ENCODE assay signal across 9 cellular contexts in the genomic region with DNA sequence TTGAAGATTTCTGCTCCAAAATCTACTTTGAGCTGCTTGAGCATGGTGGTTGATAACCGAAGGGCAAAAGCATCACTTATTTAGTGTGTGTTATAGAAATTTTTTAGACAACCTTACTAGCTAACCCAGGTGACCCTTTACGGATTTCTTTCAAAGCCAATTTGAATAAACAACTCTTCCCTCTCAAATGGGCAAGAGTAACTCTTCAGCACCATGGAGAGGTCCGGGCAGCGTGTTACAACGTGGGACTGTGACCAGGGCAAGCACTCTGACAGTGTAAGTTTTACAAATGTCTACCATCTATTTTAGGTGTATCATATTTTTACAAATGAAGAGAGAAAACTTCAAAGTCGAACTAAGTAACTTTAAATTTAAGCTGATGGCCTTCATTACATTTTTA.
DNase-seq lines count a peak whose midpoint lies in the region; ATAC-seq and TF ChIP-seq lines count a peak whose summit lies in the region.
"Had no signal": no experiment of that assay in that cellular context is flagged by ENCODE, and none has a peak within 500 bp of the region (broad histone marks: within the 10 kb centered on the region; RNA-seq: fewer than 3 reads in every experiment).

No MANE protein-coding gene starts in this region.

- no peaks in the 10 kb centered on the region for H3K9me3 ChIP-seq in sigmoid colon

- H3K9me3 Mint-ChIP-seq in activated CD4-positive, alpha-beta memory T cell treated with anti-CD3 and anti-CD28 coated beads, Interleukin-2, amount 10 ng/mL, durations not matched to agents 7 days and 5 days, result no peaks in the 10 kb centered on the region

- WGBS in sigmoid colon, 2 donors, result 7 to 14% methylated on average over 6 of the region's 6 CpGs

- no peak overlapping the region for H3K4me3 ChIP-seq in sigmoid colon

- no peaks in the 10 kb centered on the region for H3K4me1 ChIP-seq in sigmoid colon

- H3K4me3 Mint-ChIP-seq in activated CD4-positive, alpha-beta memory T cell treated with anti-CD3 and anti-CD28 coated beads, Interleukin-2, amount 10 ng/mL, durations not matched to agents 7 days and 5 days, result no peak overlapping the region

- no peak overlapping the region for H3K27ac Mint-ChIP-seq in activated CD4-positive, alpha-beta memory T cell treated with anti-CD3 and anti-CD28 coated beads, Interleukin-2, amount 10 ng/mL, durations not matched to agents 7 days and 5 days

- H3K27me3 ChIP-seq in sigmoid colon, result no peaks in the 10 kb centered on the region

- POLR2A ChIA-PET in activated CD4-positive, alpha-beta memory T cell treated with anti-CD3 and anti-CD28 coated beads, Interleukin-2, amount 10 ng/mL, durations not matched to agents 7 days and 5 days (lab: Charles Lee), result no interaction called here

- H3K36me3 ChIP-seq in sigmoid colon, result no peaks in the 10 kb centered on the region

- TF ChIP-seq CTCF in sigmoid colon (IDR thresholded peaks at IDR 0.05), result no peak

- DNase-seq in AG20443 (ENCODE audit: low spot score) (peak; percentile 60), HK-2 (ENCODE audit: unreplicated experiment) (peak; percentile 42), iPS-NIHi11 (ENCODE audit: low spot score) (peak; percentile 55), NCI-H2171 (lab: John Stamatoyannopoulos, UW) (no peak), sigmoid colon (no peak), DMS114 treated with DMSO at 0.1 percent for 48 hours (lab: John Stamatoyannopoulos, UW; ENCODE audit: unreplicated experiment) (no peak)
- DNase-seq in activated CD4-positive, alpha-beta memory T cell treated with anti-CD3 and anti-CD28 coated beads, Interleukin-2, amount 10 ng/mL, durations not matched to agents 7 days and 5 days, result peak; percentile 25

- CTCF ChIA-PET in activated CD4-positive, alpha-beta memory T cell treated with anti-CD3 and anti-CD28 coated beads, Interleukin-2, amount 10 ng/mL, durations not matched to agents 7 days and 5 days (lab: Charles Lee), result no interaction called here

- H3K27me3 Mint-ChIP-seq in activated CD4-positive, alpha-beta memory T cell treated with anti-CD3 and anti-CD28 coated beads, Interleukin-2, amount 10 ng/mL, durations not matched to agents 7 days and 5 days, result no peaks in the 10 kb centered on the region

- H3K27ac ChIP-seq in sigmoid colon, result no peak overlapping the region
- H3K27ac ChIP-seq: VCaP had no signal

- no peaks in the 10 kb centered on the region for H3K36me3 Mint-ChIP-seq in activated CD4-positive, alpha-beta memory T cell treated with anti-CD3 and anti-CD28 coated beads, Interleukin-2, amount 10 ng/mL, durations not matched to agents 7 days and 5 days (ENCODE audit: low read depth)

- no peak for TF ChIP-seq POLR2A in sigmoid colon (IDR thresholded peaks at IDR 0.05)

- intact Hi-C loops in sigmoid colon (cut with DNase I), result no loop called here

- ATAC-seq in GM21381 (IDR thresholded peaks at IDR 0.05; ENCODE audit: unreplicated experiment), result no peak

- TF ChIP-seq EP300 in sigmoid colon (IDR thresholded peaks at IDR 0.05), result no peak

- no peaks in the 10 kb centered on the region for H3K4me1 Mint-ChIP-seq in activated CD4-positive, alpha-beta memory T cell treated with anti-CD3 and anti-CD28 coated beads, Interleukin-2, amount 10 ng/mL, durations not matched to agents 7 days and 5 days

Comparison
In these comparisons a context has a peak if more than half of its experiments do, and no peak if none do; other contexts are left out.
1. DNase-seq: peak in AG20443 (single experiment), HK-2 (single experiment), activated CD4-positive, alpha-beta memory T cell treated with anti-CD3 and anti-CD28 coated beads, Interleukin-2, amount 10 ng/mL, durations not matched to agents 7 days and 5 days (single experiment) and iPS-NIHi11 (single experiment); none in NCI-H2171 (single experiment), sigmoid colon (single experiment) and DMS114 treated with DMSO at 0.1 percent for 48 hours (single experiment).